Comparison of ENCODE assay signal across 28 cellular contexts in genomic region chr12:20206410-20206809, GRCh38.
"Had no signal": no experiment of that assay in that cellular context is flagged by ENCODE, and none has a peak within 500 bp of the region (broad histone marks: within the 10 kb centered on the region; RNA-seq: fewer than 3 reads in every experiment).

No MANE protein-coding gene starts in this region.

- H3K9me3 Mint-ChIP-seq: activated naive CD4-positive, alpha-beta T cell treated with anti-CD3 and anti-CD28 coated beads, Interleukin-2, amount 10 ng/mL, durations not matched to agents 7 days and 5 days; activated naive CD8-positive, alpha-beta T cell treated with anti-CD3 and anti-CD28 coated beads, Interleukin-2, amount 10 ng/mL, durations not matched to agents 7 days and 5 days; activated T-cell treated with anti-CD3 and anti-CD28 coated beads, Interleukin-2, amount 50 U/mL, for 24 hours; T-helper 1 cell treated with Interleukin-12 subunit alpha and Interleukin-12 subunit beta and Interleukin-4 antibody, amounts not matched to agents 30 μg/mL and 1 μg/mL, for 36 hours had no signal

- H3K4me1 Mint-ChIP-seq: activated naive CD4-positive, alpha-beta T cell treated with anti-CD3 and anti-CD28 coated beads, Interleukin-2, amount 10 ng/mL, durations not matched to agents 7 days and 5 days; activated naive CD8-positive, alpha-beta T cell treated with anti-CD3 and anti-CD28 coated beads, Interleukin-2, amount 10 ng/mL, durations not matched to agents 7 days and 5 days; naive thymus-derived CD4-positive, alpha-beta T cell had no signal

- H3K9me3 ChIP-seq: heart left ventricle, spleen, suprapubic skin, tibial artery had no signal

- H3K4me3 ChIP-seq: heart left ventricle, spleen, suprapubic skin, tibial artery had no signal

- H3K36me3 ChIP-seq: heart left ventricle, spleen, suprapubic skin, tibial artery, WERI-Rb-1 had no signal

- H3K27ac ChIP-seq: spleen, suprapubic skin, tibial artery, WERI-Rb-1 had no signal

- H3K4me1 ChIP-seq: suprapubic skin had no signal

- H3K4me3 Mint-ChIP-seq: activated naive CD4-positive, alpha-beta T cell treated with anti-CD3 and anti-CD28 coated beads, Interleukin-2, amount 10 ng/mL, durations not matched to agents 7 days and 5 days; activated naive CD8-positive, alpha-beta T cell treated with anti-CD3 and anti-CD28 coated beads, Interleukin-2, amount 10 ng/mL, durations not matched to agents 7 days and 5 days; activated T-cell treated with anti-CD3 and anti-CD28 coated beads, Interleukin-2, amount 50 U/mL, for 24 hours; naive thymus-derived CD4-positive, alpha-beta T cell; neural crest cell; T-helper 1 cell treated with Interleukin-12 subunit alpha and Interleukin-12 subunit beta and Interleukin-4 antibody, amounts not matched to agents 30 μg/mL and 1 μg/mL, for 36 hours had no signal

- H3K27me3 Mint-ChIP-seq: activated naive CD4-positive, alpha-beta T cell treated with anti-CD3 and anti-CD28 coated beads, Interleukin-2, amount 10 ng/mL, durations not matched to agents 7 days and 5 days; activated naive CD8-positive, alpha-beta T cell treated with anti-CD3 and anti-CD28 coated beads, Interleukin-2, amount 10 ng/mL, durations not matched to agents 7 days and 5 days; activated T-cell treated with anti-CD3 and anti-CD28 coated beads, Interleukin-2, amount 50 U/mL, for 24 hours; naive thymus-derived CD4-positive, alpha-beta T cell had no signal

- H3K36me3 Mint-ChIP-seq: activated naive CD4-positive, alpha-beta T cell treated with anti-CD3 and anti-CD28 coated beads, Interleukin-2, amount 10 ng/mL, durations not matched to agents 7 days and 5 days; activated naive CD8-positive, alpha-beta T cell treated with anti-CD3 and anti-CD28 coated beads, Interleukin-2, amount 10 ng/mL, durations not matched to agents 7 days and 5 days; naive thymus-derived CD4-positive, alpha-beta T cell had no signal

- H3K27me3 ChIP-seq: heart left ventricle, spleen, suprapubic skin, tibial artery had no signal

- H3K27ac Mint-ChIP-seq: activated naive CD4-positive, alpha-beta T cell treated with anti-CD3 and anti-CD28 coated beads, Interleukin-2, amount 10 ng/mL, durations not matched to agents 7 days and 5 days; activated naive CD8-positive, alpha-beta T cell treated with anti-CD3 and anti-CD28 coated beads, Interleukin-2, amount 10 ng/mL, durations not matched to agents 7 days and 5 days; activated T-cell treated with anti-CD3 and anti-CD28 coated beads, Interleukin-2, amount 50 U/mL, for 24 hours; naive thymus-derived CD4-positive, alpha-beta T cell; T-helper 1 cell treated with Interleukin-12 subunit alpha and Interleukin-12 subunit beta and Interleukin-4 antibody, amounts not matched to agents 30 μg/mL and 1 μg/mL, for 36 hours had no signal

- ATAC-seq: activated CD4-positive, CD25-positive, alpha-beta regulatory T cell treated with anti-CD3 and anti-CD28 coated beads, Interleukin-2, amount 50 U/mL, for 24 hours; heart left ventricle; left ventricle myocardium superior; naive thymus-derived CD4-positive, alpha-beta T cell; right cardiac atrium had no signal

- DNase-seq: activated CD4-positive, alpha-beta T cell treated with anti-CD3 and anti-CD28 coated beads for 48 hours; activated CD4-positive, alpha-beta T cell treated with anti-CD3 and anti-CD28 coated beads, Interleukin-2, amount 50 U/mL, for 48 hours; activated CD8-positive, alpha-beta memory T cell treated with anti-CD3 and anti-CD28 coated beads for 24 hours; activated gamma-delta T cell; activated naive CD4-positive, alpha-beta T cell treated with anti-CD3 and anti-CD28 coated beads, Interleukin-2, amount 10 ng/mL, durations not matched to agents 7 days and 5 days; activated naive CD8-positive, alpha-beta T cell treated with anti-CD3 and anti-CD28 coated beads, Interleukin-2, amount 10 ng/mL, durations not matched to agents 7 days and 5 days; activated T-cell treated with anti-CD3 and anti-CD28 coated beads, Interleukin-2, amount 50 U/mL, for 24 hours; amniotic stem cell; caudate nucleus; cortex of kidney; foreskin fibroblast; heart left ventricle; islet precursor cell; left ventricle myocardium superior; mammary epithelial cell; midbrain; naive thymus-derived CD4-positive, alpha-beta T cell; occipital lobe; right cardiac atrium; spleen; stimulated activated naive CD4-positive, alpha-beta T cell; T-helper 9 cell; tibial artery; WERI-Rb-1 had no signal
